Comparison of ENCODE assay signal across 1 cellular context in genomic region chr16:77212736-77213541, GRCh38.
TF ChIP-seq lines count a peak whose summit lies in the region.

No MANE protein-coding gene starts in this region.

TF ChIP-seq in IMR-90, 13 proteins besides CTCF, POLR2A, EP300 and RAD21 (continued from another document):
- TF ChIP-seq RFX5 (IDR thresholded peaks at IDR 0.05; ENCODE audit: low read depth, low read length) (no peak), CEBPB (IDR thresholded peaks at IDR 0.05; ENCODE audit: low read depth, low read length) (no peak), NFE2L2 (IDR thresholded peaks at IDR 0.05; ENCODE audit: low read depth, low read length) (no peak)
